ENCODE assay signal across 1 cellular context in genomic region chr19:16887353-16888265, GRCh38.
TF ChIP-seq lines count a peak whose summit lies in the region.

No MANE protein-coding gene starts in this region.

TF ChIP-seq in H1, 55 proteins besides CTCF, POLR2A, EP300 and RAD21 (continued from another document):
- TF ChIP-seq CBX8 (IDR thresholded peaks at IDR 0.05; ENCODE audit: borderline replicate concordance, low read depth, low read length) (no peak), CHD2 (IDR thresholded peaks at IDR 0.05; ENCODE audit: low read length) (no peak), RBBP5 (IDR thresholded peaks at IDR 0.05; ENCODE audit: borderline replicate concordance, low read depth, low read length) (no peak), ATF2 (IDR thresholded peaks at IDR 0.05; ENCODE audit: low read length) (no peak), CEBPB (IDR thresholded peaks at IDR 0.05; ENCODE audit: low read depth, low read length) (no peak), SRF (IDR thresholded peaks at IDR 0.05; ENCODE audit: low read depth, low read length) (no peak), MAFK (IDR thresholded peaks at IDR 0.05; ENCODE audit: low read depth, low read length) (no peak), BRCA1 (IDR thresholded peaks at IDR 0.05; ENCODE audit: low read depth, low read length) (no peak), CHD1 (IDR thresholded peaks at IDR 0.05; ENCODE audit: low read depth, low read length) (no peak), TBP (IDR thresholded peaks at IDR 0.05; ENCODE audit: low read depth, low read length) (no peak), POU5F1 (IDR thresholded peaks at IDR 0.05; ENCODE audit: low read depth, low read length) (no peak), NRF1 (IDR thresholded peaks at IDR 0.05; ENCODE audit: low read depth, low read length) (no peak), CBX5 (IDR thresholded peaks at IDR 0.05; ENCODE audit: low read depth, low read length) (no peak), SP2 (IDR thresholded peaks at IDR 0.05; ENCODE audit: low read length) (no peak), EGR1 (IDR thresholded peaks at IDR 0.05; ENCODE audit: borderline replicate concordance, low read depth, low read length) (no peak), FOSL1 (IDR thresholded peaks at IDR 0.05; ENCODE audit: insufficient read depth, low read depth, low read length) (no peak), ATF3 (IDR thresholded peaks at IDR 0.05; ENCODE audit: insufficient read depth, low read depth, low read length) (no peak)
TF ChIP-seq in H1: peak in this region for 0.
